Comparison of ENCODE assay signal across 6 cellular contexts in genomic region chr12:126963825-126964224, GRCh38.
"Had no signal": no experiment of that assay in that cellular context is flagged by ENCODE, and none has a peak within 500 bp of the region (broad histone marks: within the 10 kb centered on the region; RNA-seq: fewer than 3 reads in every experiment).

No MANE protein-coding gene starts in this region.

- DNase-seq: H9, HCEC 1CT, HFFc6, KG1 had no signal

- H3K4me2 ChIP-seq: GM23338 had no signal

- ATAC-seq: GM23338 had no signal

- H3K27me3 Mint-ChIP-seq: IgD-negative memory B cell had no signal

- H3K9me3 Mint-ChIP-seq: H9, HFFc6 had no signal

- H3K4me3 ChIP-seq: GM23338 had no signal

- H2AFZ ChIP-seq: GM23338 had no signal

- H3K4me3 Mint-ChIP-seq: GM23338, H9, HFFc6 had no signal

- H3K4me1 Mint-ChIP-seq: GM23338, H9 had no signal

- H3K27ac Mint-ChIP-seq: GM23338, H9, HFFc6, IgD-negative memory B cell had no signal
